ENCODE assay signal across 17 cellular contexts in genomic region chr11:86812981-86813380, GRCh38. TPM values are rescaled to one million over a fixed set of nuclear protein-coding genes. Genes with fewer than 3 reads are reported as not detected.
DNase-seq lines count a peak whose midpoint lies in the region; ATAC-seq, FAIRE-seq and TF ChIP-seq lines count a peak whose summit lies in the region.
"Had no signal": no experiment of that assay in that cellular context is flagged by ENCODE, and none has a peak within 500 bp of the region (broad histone marks: within the 10 kb centered on the region; RNA-seq: fewer than 3 reads in every experiment).

No MANE protein-coding gene starts in this region.

- TF ChIP-seq CTCF in GM12865 (IDR thresholded peaks at IDR 0.05; ENCODE audit: insufficient read depth, low read depth, low read length, missing control alignments) (no peak), psoas muscle (IDR thresholded peaks at IDR 0.05) (no peak), A673 (conservative IDR thresholded peaks at IDR 0.05; ENCODE audit: low read depth, low read length) (no peak), pancreas (IDR thresholded peaks at IDR 0.05) (no peak)

- ATAC-seq in GM19452 (IDR thresholded peaks at IDR 0.05; ENCODE audit: unreplicated experiment) = peak; percentile 69
- no peak for ATAC-seq in psoas muscle
- ATAC-seq in pancreas = no peak
- ATAC-seq: activated naive CD8-positive, alpha-beta T cell treated with anti-CD3 and anti-CD28 coated beads, Interleukin-2, amount 50 U/mL, for 24 hours; HepG2; natural killer cell had no signal

- no peak for FAIRE-seq in pancreas (lab: Jason Lieb, UNC)
- FAIRE-seq: GM18507, H1, HepG2 had no signal

- WGBS in psoas muscle, 3 donors = 90 to 98% (median 96%) methylated on average over 1 of the region's 1 CpG
- WGBS in pancreas, 2 donors = 58 to 60% methylated on average over 1 of the region's 1 CpG

- H3K9me3 ChIP-seq in psoas muscle = no peaks in the 10 kb centered on the region
- H3K9me3 ChIP-seq in A673 (ENCODE audit: low read depth, low read length, poor library complexity, severe bottlenecking) = no peaks in the 10 kb centered on the region
- H3K9me3 ChIP-seq in pancreas = no peaks in the 10 kb centered on the region
- H3K9me3 ChIP-seq: esophagus squamous epithelium, Peyer's patch had no signal

- BruUV-seq in A673 (replicated peaks; lab: Mats Ljungman, UMichigan) = no TSS peak

- peaks cover 32% of the 10 kb centered on the region for H3K4me1 ChIP-seq in psoas muscle
- peaks cover 22% of the 10 kb centered on the region for H3K4me1 ChIP-seq in A673 (ENCODE audit: insufficient read depth, low read length, poor library complexity, severe bottlenecking)
- peaks cover 0 to 12% (median 7%) of the 10 kb centered on the region in 3 donors for H3K4me1 ChIP-seq in pancreas
- H3K4me1 ChIP-seq: Peyer's patch had no signal

- peak; percentile 8 for DNase-seq in GM12865 (ENCODE audit: low read depth)
- DNase-seq in M059J (ENCODE audit: low read depth) = peak; percentile 14
- DNase-seq in psoas muscle = no peak
- no peak for DNase-seq in NCI-H2227 (lab: John Stamatoyannopoulos, UW; ENCODE audit: unreplicated experiment)
- no peak for DNase-seq in HCEC 1CT
- no peak for DNase-seq in A673 (ENCODE audit: low spot score)
- DNase-seq in pancreas = no peak
- DNase-seq: activated naive CD8-positive, alpha-beta T cell treated with anti-CD3 and anti-CD28 coated beads, Interleukin-2, amount 50 U/mL, for 24 hours; esophagus squamous epithelium; GF-D8; natural killer cell; NCI-H748 treated with DMSO at 0.1 percent for 48 hours; Peyer's patch had no signal

- peaks cover 4 to 8% of the 10 kb centered on the region in 2 donors for H3K36me3 ChIP-seq in psoas muscle (ENCODE audit: insufficient read depth in 1 of 2, low read depth in 1 of 2)
- H3K36me3 ChIP-seq in A673 (ENCODE audit: insufficient read depth, low read length, poor library complexity, severe bottlenecking) = no peaks in the 10 kb centered on the region
- no peaks in the 10 kb centered on the region for H3K36me3 ChIP-seq in pancreas
- H3K36me3 ChIP-seq: esophagus squamous epithelium, Peyer's patch had no signal

- H3K4me3 ChIP-seq in GM12865 (ENCODE audit: low read depth, low read length) (no peak overlapping the region), psoas muscle (no peak overlapping the region), A673 (ENCODE audit: low read depth, low read length, poor library complexity, severe bottlenecking) (no peak overlapping the region), pancreas (no peak overlapping the region)
- H3K4me3 ChIP-seq: esophagus squamous epithelium, Peyer's patch had no signal

- peak overlapping the region; percentile 23 for H3K27ac ChIP-seq in psoas muscle
- no peak overlapping the region for H3K27ac ChIP-seq in A673 (ENCODE audit: low read depth, low read length, poor library complexity, severe bottlenecking)
- H3K27ac ChIP-seq in pancreas = peak overlapping the region in 1 of 4 donors; percentile 65
- H3K27ac ChIP-seq: esophagus squamous epithelium had no signal

- intact Hi-C loops in psoas muscle (cut with DNase I) (no loop called here), A673 (cut with micrococcal nuclease; ENCODE audit: unreplicated experiment) (no loop called here), pancreas (cut with DNase I) (loop anchor here in 2 of 3 donors (10.0 kb wide), 2 partner anchors 208 to 348 kb away; no protein-coding TSS in a partner anchor)

- CTCF ChIA-PET in A673 (lab: Charles Lee) = no interaction called here

- H3K27me3 ChIP-seq in psoas muscle (ENCODE audit: insufficient read depth in 3 of 3, low read length in 2 of 3) (no peaks in the 10 kb centered on the region), A673 (replicated peaks; ENCODE audit: insufficient read depth, low read depth, low read length, poor library complexity) (no peaks in the 10 kb centered on the region), pancreas (no peaks in the 10 kb centered on the region)
- H3K27me3 ChIP-seq: Peyer's patch had no signal

- POLR2A ChIA-PET in A673 (lab: Charles Lee; ENCODE audit: low non-redundant PET) = no interaction called here

RNA-seq across cellular contexts. Expression of gene PRSS23, which starts 12.6 kb away (rescaled TPM):
- 474 and 507 TPM in 2 replicates for total RNA-seq in M059J (2014; rRNA removed; shearing (Covaris generic))
- total RNA-seq in psoas muscle (10 to 100 TPM in 3 of 4 donors, 1 to 10 TPM in 1; 2.3 to 17.8 (median 15.7) TPM), A673 (2021) (9.4 and 12.1 TPM in 2 replicates), pancreas (10 to 100 TPM in 5 of 6 donors, 1 to 10 TPM in 1; 6.0 to 29.4 (median 12.7) TPM)
- polyA plus RNA-seq in psoas muscle (1 to 10 TPM; 3.9 to 4.4 (median 4.0) TPM), pancreas (10 to 100 TPM in 1 of 2 donors, 1 to 10 TPM in 1; 4.4 to 11.4 TPM)

Comparison
In these comparisons a context has a peak if more than half of its experiments do, and no peak if none do; other contexts are left out.
1. DNase-seq: peak in GM12865 (single experiment) and M059J (single experiment); none in psoas muscle (0 of 2), NCI-H2227 (single experiment), HCEC 1CT (single experiment), A673 (single experiment) and pancreas (0 of 6).
2. RNA of gene PRSS23, which starts 12.6 kb away (total RNA-seq): 474 to 507 TPM in M059J; 2.3 to 17.8 TPM in psoas muscle, 6.0 to 29.4 TPM in pancreas and 9.4 to 12.1 TPM in A673; every median in the first group is over 10 times any median in the second.
3. intact Hi-C loops: an anchor here in pancreas (10.0 kb wide); none called in psoas muscle and A673.